ENCODE assay signal across 2 cellular contexts in the genomic region with DNA sequence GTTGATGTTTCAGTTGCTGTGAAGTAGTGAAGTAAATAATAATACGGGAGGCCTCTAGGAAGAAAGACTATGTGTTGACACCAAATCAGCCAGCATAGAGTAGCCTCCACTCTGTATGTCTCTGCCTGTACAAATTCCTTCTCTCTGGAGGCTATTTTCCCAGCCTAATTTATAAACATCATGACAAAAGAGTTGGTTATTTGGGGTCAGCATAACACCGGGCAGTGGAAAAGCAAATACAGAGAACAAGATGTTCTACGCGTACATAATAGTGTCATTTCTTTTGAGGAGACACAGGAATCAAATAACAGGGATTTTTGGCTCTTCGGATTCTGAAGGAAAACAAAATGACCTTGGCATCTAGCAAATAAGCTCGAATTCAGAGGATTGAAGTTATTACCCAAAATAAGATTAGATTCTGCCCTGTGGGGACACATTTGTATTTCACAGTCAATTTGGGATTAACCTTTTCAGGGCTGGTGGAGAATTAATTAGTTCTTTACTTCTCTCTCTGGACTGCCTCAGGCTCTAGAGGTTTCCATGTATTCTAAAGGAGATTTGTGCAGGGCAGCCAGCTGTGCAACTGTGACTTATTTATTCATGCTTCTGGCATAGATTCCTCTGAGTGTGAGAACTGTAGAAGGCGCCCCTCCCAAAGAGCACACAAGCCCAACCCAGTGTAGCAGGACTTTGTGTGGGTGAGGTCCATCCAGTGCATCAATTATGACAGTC.
TF ChIP-seq lines count a peak whose summit lies in the region.

No MANE protein-coding gene starts in this region.

TF ChIP-seq in HepG2, 621 proteins besides CTCF, POLR2A, EP300 and RAD21 (continued from another document):
- TF ChIP-seq, protein P1, sequence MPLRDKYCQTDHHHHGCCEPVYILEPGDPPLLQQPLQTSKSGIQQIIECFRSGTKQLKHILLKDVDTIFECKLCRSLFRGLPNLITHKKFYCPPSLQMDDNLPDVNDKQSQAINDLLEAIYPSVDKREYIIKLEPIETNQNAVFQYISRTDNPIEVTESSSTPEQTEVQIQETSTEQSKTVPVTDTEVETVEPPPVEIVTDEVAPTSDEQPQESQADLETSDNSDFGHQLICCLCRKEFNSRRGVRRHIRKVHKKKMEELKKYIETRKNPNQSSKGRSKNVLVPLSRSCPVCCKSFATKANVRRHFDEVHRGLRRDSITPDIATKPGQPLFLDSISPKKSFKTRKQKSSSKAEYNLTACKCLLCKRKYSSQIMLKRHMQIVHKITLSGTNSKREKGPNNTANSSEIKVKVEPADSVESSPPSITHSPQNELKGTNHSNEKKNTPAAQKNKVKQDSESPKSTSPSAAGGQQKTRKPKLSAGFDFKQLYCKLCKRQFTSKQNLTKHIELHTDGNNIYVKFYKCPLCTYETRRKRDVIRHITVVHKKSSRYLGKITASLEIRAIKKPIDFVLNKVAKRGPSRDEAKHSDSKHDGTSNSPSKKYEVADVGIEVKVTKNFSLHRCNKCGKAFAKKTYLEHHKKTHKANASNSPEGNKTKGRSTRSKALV (CRISPR knock-in tag; IDR thresholded peaks at IDR 0.05) = no peak
- TF ChIP-seq ZFY (CRISPR knock-in tag; IDR thresholded peaks at IDR 0.05) (no peak), ZNF205 (CRISPR knock-in tag; IDR thresholded peaks at IDR 0.05) (no peak), MED13 (CRISPR knock-in tag; IDR thresholded peaks at IDR 0.05) (no peak), CAMTA2 (CRISPR knock-in tag; IDR thresholded peaks at IDR 0.05; ENCODE audit: borderline replicate concordance) (no peak), ATF7 (IDR thresholded peaks at IDR 0.05) (no peak), ATF7 (CRISPR knock-in tag; IDR thresholded peaks at IDR 0.05) (no peak)

TF ChIP-seq in GM23338, 12 proteins besides CTCF, POLR2A, EP300 and RAD21 (continued from another document):
- TF ChIP-seq, protein P2, sequence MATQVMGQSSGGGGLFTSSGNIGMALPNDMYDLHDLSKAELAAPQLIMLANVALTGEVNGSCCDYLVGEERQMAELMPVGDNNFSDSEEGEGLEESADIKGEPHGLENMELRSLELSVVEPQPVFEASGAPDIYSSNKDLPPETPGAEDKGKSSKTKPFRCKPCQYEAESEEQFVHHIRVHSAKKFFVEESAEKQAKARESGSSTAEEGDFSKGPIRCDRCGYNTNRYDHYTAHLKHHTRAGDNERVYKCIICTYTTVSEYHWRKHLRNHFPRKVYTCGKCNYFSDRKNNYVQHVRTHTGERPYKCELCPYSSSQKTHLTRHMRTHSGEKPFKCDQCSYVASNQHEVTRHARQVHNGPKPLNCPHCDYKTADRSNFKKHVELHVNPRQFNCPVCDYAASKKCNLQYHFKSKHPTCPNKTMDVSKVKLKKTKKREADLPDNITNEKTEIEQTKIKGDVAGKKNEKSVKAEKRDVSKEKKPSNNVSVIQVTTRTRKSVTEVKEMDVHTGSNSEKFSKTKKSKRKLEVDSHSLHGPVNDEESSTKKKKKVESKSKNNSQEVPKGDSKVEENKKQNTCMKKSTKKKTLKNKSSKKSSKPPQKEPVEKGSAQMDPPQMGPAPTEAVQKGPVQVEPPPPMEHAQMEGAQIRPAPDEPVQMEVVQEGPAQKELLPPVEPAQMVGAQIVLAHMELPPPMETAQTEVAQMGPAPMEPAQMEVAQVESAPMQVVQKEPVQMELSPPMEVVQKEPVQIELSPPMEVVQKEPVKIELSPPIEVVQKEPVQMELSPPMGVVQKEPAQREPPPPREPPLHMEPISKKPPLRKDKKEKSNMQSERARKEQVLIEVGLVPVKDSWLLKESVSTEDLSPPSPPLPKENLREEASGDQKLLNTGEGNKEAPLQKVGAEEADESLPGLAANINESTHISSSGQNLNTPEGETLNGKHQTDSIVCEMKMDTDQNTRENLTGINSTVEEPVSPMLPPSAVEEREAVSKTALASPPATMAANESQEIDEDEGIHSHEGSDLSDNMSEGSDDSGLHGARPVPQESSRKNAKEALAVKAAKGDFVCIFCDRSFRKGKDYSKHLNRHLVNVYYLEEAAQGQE (IDR thresholded peaks at IDR 0.05; ENCODE audit: unreplicated experiment) = no peak
TF ChIP-seq in GM23338: peak in this region for 0.
